Comparison of ENCODE assay signal across 7 cellular contexts in genomic region chr7:49802600-49802999, GRCh38. TPM values are rescaled to one million over a fixed set of nuclear protein-coding genes. Genes with fewer than 3 reads are reported as not detected.
"Had no signal": no experiment of that assay in that cellular context is flagged by ENCODE, and none has a peak within 500 bp of the region (broad histone marks: within the 10 kb centered on the region; RNA-seq: fewer than 3 reads in every experiment).

No MANE protein-coding gene starts in this region.

- H3K4me1 Mint-ChIP-seq: H9 had no signal

- H3K9me3 Mint-ChIP-seq: GM23338 had no signal

- H3K27ac Mint-ChIP-seq: GM23338, H9 had no signal

- DNase-seq: H9, HCEC 1CT, IMR-90, KG1 had no signal

- ATAC-seq: GM23338, K562 had no signal

- H3K4me3 ChIP-seq: GM23338, K562 had no signal

- H3K4me3 Mint-ChIP-seq: GM23338, H9 had no signal

RNA-seq across cellular contexts. Expression of gene VWC2, which starts 29.2 kb away (rescaled TPM):
- total RNA-seq: HT-29, IMR-90, K562 had no signal
